ENCODE assay signal across 16 cellular contexts in the genomic region with DNA sequence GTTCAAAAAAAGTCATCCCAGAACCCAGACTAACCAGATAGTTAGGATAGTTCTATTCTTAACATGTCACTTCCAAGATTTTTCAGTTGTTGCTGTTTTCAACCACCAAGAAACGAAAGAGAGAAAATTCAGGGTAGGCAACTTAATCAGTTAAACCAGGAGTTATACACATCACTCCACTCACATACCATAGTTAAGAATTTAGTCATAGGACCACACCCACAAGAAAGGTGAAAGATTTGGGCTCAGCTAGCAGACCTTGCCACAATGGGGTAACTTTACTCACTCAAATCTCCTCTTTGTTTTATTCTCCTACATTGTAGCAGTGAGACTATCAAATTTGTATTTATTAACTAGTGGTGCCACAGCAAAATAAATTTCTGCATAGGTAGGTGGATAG.
"Had no signal": no experiment of that assay in that cellular context is flagged by ENCODE, and none has a peak within 500 bp of the region (broad histone marks: within the 10 kb centered on the region; RNA-seq: fewer than 3 reads in every experiment).

No MANE protein-coding gene starts in this region.

- H3K4me3 ChIP-seq: hepatocyte, smooth muscle cell, suprapubic skin, thyroid gland, upper lobe of left lung, uterus had no signal

- H3K27ac ChIP-seq: hepatocyte, suprapubic skin, thyroid gland, upper lobe of left lung, uterus had no signal

- H3K27me3 Mint-ChIP-seq: naive thymus-derived CD4-positive, alpha-beta T cell had no signal

- FAIRE-seq: endometrium had no signal

- H2AFZ ChIP-seq: hepatocyte had no signal

- H3K4me1 ChIP-seq: suprapubic skin, upper lobe of left lung, uterus had no signal

- DNase-seq: effector memory CD4-positive, alpha-beta T cell; foreskin melanocyte; head of caudate nucleus; left colon; naive thymus-derived CD4-positive, alpha-beta T cell; nephron progenitor cell; right cardiac atrium; stimulated activated CD4-positive, alpha-beta T cell treated with anti-CD3 and anti-CD28 coated beads, Interleukin-2, amount 100 ng/mL, for 48 hours; stimulated activated naive CD8-positive, alpha-beta T cell treated with anti-CD3 and anti-CD28 coated beads, Interleukin-15, Interleukin-2, amounts not matched to agents 100 U/mL and 50 U/mL, for 24 hours; thyroid gland; upper lobe of left lung; uterus had no signal

- H3K36me3 Mint-ChIP-seq: naive thymus-derived CD4-positive, alpha-beta T cell had no signal

- H3K27ac Mint-ChIP-seq: naive thymus-derived CD4-positive, alpha-beta T cell; nephron progenitor cell had no signal

- H3K4me2 ChIP-seq: hepatocyte, smooth muscle cell had no signal

- H3K79me2 ChIP-seq: hepatocyte had no signal

- H3K4me1 Mint-ChIP-seq: naive thymus-derived CD4-positive, alpha-beta T cell; nephron progenitor cell had no signal

- H3K9me3 Mint-ChIP-seq: nephron progenitor cell had no signal

- H3K27me3 ChIP-seq: hepatocyte, suprapubic skin, thyroid gland, upper lobe of left lung, uterus had no signal

- H3K36me3 ChIP-seq: suprapubic skin, thyroid gland, upper lobe of left lung, uterus had no signal

- H3K9me3 ChIP-seq: suprapubic skin, thyroid gland, upper lobe of left lung, uterus had no signal

- H3K4me3 Mint-ChIP-seq: naive thymus-derived CD4-positive, alpha-beta T cell; nephron progenitor cell had no signal
